ENCODE assay signal across 10 cellular contexts in genomic region chr1:63326473-63327380, GRCh38. TPM values are rescaled to one million over a fixed set of nuclear protein-coding genes. Genes with fewer than 3 reads are reported as not detected.
DNase-seq lines count a peak whose midpoint lies in the region; ATAC-seq and TF ChIP-seq lines count a peak whose summit lies in the region.
"Had no signal": no experiment of that assay in that cellular context is flagged by ENCODE, and none has a peak within 500 bp of the region (broad histone marks: within the 10 kb centered on the region; RNA-seq: fewer than 3 reads in every experiment).

No MANE protein-coding gene starts in this region.

- peaks cover 73 to 76% of the 10 kb centered on the region in 2 donors for H3K27me3 Mint-ChIP-seq in CD8-positive, alpha-beta memory T cell
- H3K27me3 Mint-ChIP-seq in T-helper 2 cell treated with Interferon-gamma antibody and Interleukin-4, amounts not matched to agents 5 μg/mL and 100 μg/mL, for 36 hours (ENCODE audit: low read depth): peaks cover 74% of the 10 kb centered on the region
- H3K27me3 Mint-ChIP-seq in MCF 10A (ENCODE audit: insufficient read depth, unreplicated experiment): peaks cover 13% of the 10 kb centered on the region

- CTCF ChIA-PET in CD8-positive, alpha-beta memory T cell (lab: Charles Lee): no interaction called here
- CTCF ChIA-PET in MCF 10A (lab: Yijun Ruan, JAX): interaction anchor here (0.6 to 2.5 kb wide), 26 partner anchors 10 to 1626 kb away, joined by 3 to 18 read pairs (median 3); no protein-coding TSS in a partner anchor

- POLR2A ChIA-PET in CD8-positive, alpha-beta memory T cell (lab: Charles Lee): no interaction called here
- POLR2A ChIA-PET in MCF 10A (lab: Yijun Ruan, JAX): interaction anchor here (0.6 to 0.8 kb wide), 2 partner anchors 10 to 36 kb away, joined by 3 to 4 read pairs; no protein-coding TSS in a partner anchor

- H3K27ac ChIP-seq in CD8-positive, alpha-beta memory T cell (ENCODE audit: low read depth, low read length): no peak overlapping the region

- no peaks in the 10 kb centered on the region for H3K36me3 ChIP-seq in CD8-positive, alpha-beta memory T cell (ENCODE audit: insufficient read depth, low read length)

- intact Hi-C loops in posterior cingulate gyrus (cut with DNase I): no loop called here
- intact Hi-C loops in MCF 10A (cut with micrococcal nuclease): loop anchor here (1.0 to 5.0 kb wide), 2 partner anchors 115 to 196 kb away; partner anchors contain the start of genes EFCAB7 and ITGB3BP

- H3K4me3 Mint-ChIP-seq in CD8-positive, alpha-beta memory T cell: peak overlapping the region in 4 of 7 donors; percentile 24 to 53 (median 39)
- peak overlapping the region; percentile 29 for H3K4me3 Mint-ChIP-seq in T-helper 2 cell treated with Interferon-gamma antibody and Interleukin-4, amounts not matched to agents 5 μg/mL and 100 μg/mL, for 36 hours
- H3K4me3 Mint-ChIP-seq in MCF 10A (ENCODE audit: unreplicated experiment): no peak overlapping the region

- no peak for DNase-seq in CD8-positive, alpha-beta memory T cell
- DNase-seq in GM20000 (ENCODE audit: low spot score) (peak; percentile 37), posterior cingulate gyrus (no peak), MCF 10A (ENCODE audit: unreplicated experiment) (no peak)
- no peak for DNase-seq in T-helper 2 cell treated with Interferon-gamma antibody and Interleukin-4, amounts not matched to agents 5 μg/mL and 100 μg/mL, for 36 hours (ENCODE audit: low spot score)

- peaks cover 26 to 39% (median 33%) of the 10 kb centered on the region in 3 donors for H3K4me1 Mint-ChIP-seq in CD8-positive, alpha-beta memory T cell
- H3K4me1 Mint-ChIP-seq in T-helper 2 cell treated with Interferon-gamma antibody and Interleukin-4, amounts not matched to agents 5 μg/mL and 100 μg/mL, for 36 hours (ENCODE audit: low read depth): peaks cover 18% of the 10 kb centered on the region
- no peaks in the 10 kb centered on the region for H3K4me1 Mint-ChIP-seq in MCF 10A (ENCODE audit: insufficient read depth, unreplicated experiment)

- no peaks in the 10 kb centered on the region for H3K9me3 ChIP-seq in CD8-positive, alpha-beta memory T cell (ENCODE audit: low read length)

- H3K9me3 Mint-ChIP-seq in CD8-positive, alpha-beta memory T cell: peaks cover 5 to 52% (median 36%) of the 10 kb centered on the region in 5 donors
- no peaks in the 10 kb centered on the region for H3K9me3 Mint-ChIP-seq in T-helper 2 cell treated with Interferon-gamma antibody and Interleukin-4, amounts not matched to agents 5 μg/mL and 100 μg/mL, for 36 hours
- H3K9me3 Mint-ChIP-seq in MCF 10A (ENCODE audit: unreplicated experiment): no peaks in the 10 kb centered on the region

- TF ChIP-seq CTCF in GM20000 (IDR thresholded peaks at IDR 0.05; ENCODE audit: extremely low read depth, missing control alignments): no peak
- TF ChIP-seq CTCF in MCF 10A (IDR thresholded peaks at IDR 0.05; ENCODE audit: unreplicated experiment): no peak

- peak overlapping the region in 5 of 8 donors; percentile 15 to 69 (median 56) for H3K27ac Mint-ChIP-seq in CD8-positive, alpha-beta memory T cell
- peak overlapping the region; percentile 76 for H3K27ac Mint-ChIP-seq in T-helper 2 cell treated with Interferon-gamma antibody and Interleukin-4, amounts not matched to agents 5 μg/mL and 100 μg/mL, for 36 hours
- no peak overlapping the region for H3K27ac Mint-ChIP-seq in MCF 10A (ENCODE audit: low read depth, unreplicated experiment)

- peaks cover 72% of the 10 kb centered on the region for H3K27me3 ChIP-seq in CD8-positive, alpha-beta memory T cell (ENCODE audit: insufficient read depth, low read length, poor library complexity, severe bottlenecking)

- ATAC-seq in HG02763 (IDR thresholded peaks at IDR 0.05; ENCODE audit: unreplicated experiment) (no peak), HG03280 (IDR thresholded peaks at IDR 0.05; ENCODE audit: unreplicated experiment) (no peak)

- no peak overlapping the region for H3K4me3 ChIP-seq in CD8-positive, alpha-beta memory T cell (ENCODE audit: low read length)
- H3K4me3 ChIP-seq in iPS-11a (ENCODE audit: low read depth, low read length): peak overlapping the region; percentile 62

- H3K36me3 Mint-ChIP-seq in CD8-positive, alpha-beta memory T cell: peaks cover 0 to 7% (median 1%) of the 10 kb centered on the region in 3 donors
- peaks cover 5% of the 10 kb centered on the region for H3K36me3 Mint-ChIP-seq in T-helper 2 cell treated with Interferon-gamma antibody and Interleukin-4, amounts not matched to agents 5 μg/mL and 100 μg/mL, for 36 hours (ENCODE audit: low read depth)
- no peaks in the 10 kb centered on the region for H3K36me3 Mint-ChIP-seq in MCF 10A (ENCODE audit: insufficient read depth, unreplicated experiment)

- no TSS peak for BruUV-seq in MCF 10A (replicated peaks; lab: Mats Ljungman, UMichigan)

- H3K4me1 ChIP-seq in CD8-positive, alpha-beta memory T cell (ENCODE audit: insufficient read depth, low read length): peaks cover 16% of the 10 kb centered on the region

RNA-seq across cellular contexts. Expression of gene FOXD3, which starts 4.4 kb away (rescaled TPM):
- not detected for total RNA-seq in CD8-positive, alpha-beta memory T cell
- not detected for polyA plus RNA-seq in CD8-positive, alpha-beta memory T cell
- not detected in 2 replicates for total RNA-seq in MCF 10A (2022)
- total RNA-seq: bronchial epithelial cell, LHCN-M2 had no signal

RNA-seq across cellular contexts. Expression of gene ALG6, which starts 40.7 kb away (rescaled TPM):
- 10 to 100 TPM; 21.2 to 24.6 TPM for total RNA-seq in CD8-positive, alpha-beta memory T cell
- polyA plus RNA-seq in CD8-positive, alpha-beta memory T cell: 25.6 TPM
- 5.4 and 6.0 TPM in 2 replicates for total RNA-seq in MCF 10A (2022)
